21 cellular contexts compared by ENCODE assay signal in genomic region chr1:23249785-23250184, GRCh38. TPM values are rescaled to one million over a fixed set of nuclear protein-coding genes. Genes with fewer than 3 reads are reported as not detected.
A peak's percentile ranks its signal among the peaks of the same experiment; 100 is the strongest.
DNase-seq lines count a peak whose midpoint lies in the region; ATAC-seq, FAIRE-seq and TF ChIP-seq lines count a peak whose summit lies in the region.
"Had no signal": no experiment of that assay in that cellular context is flagged by ENCODE, and none has a peak within 500 bp of the region (broad histone marks: within the 10 kb centered on the region; RNA-seq: fewer than 3 reads in every experiment).

No MANE protein-coding gene starts in this region.

- POLR2A ChIA-PET in A673 (lab: Charles Lee; ENCODE audit: low non-redundant PET), result no interaction called here

- DNase-seq in A673 (ENCODE audit: low spot score), result peak; percentile 35
- DNase-seq in HT1080 (ENCODE audit: low read depth), result peak; percentile 23
- DNase-seq in fibroblast of pulmonary artery (ENCODE audit: low read depth), result peak; percentile 55
- no peak for DNase-seq in GM19239 (ENCODE audit: insufficient read length, low spot score)
- DNase-seq in GF-D8 (lab: John Stamatoyannopoulos, UW), result no peak
- DNase-seq in activated gamma-delta T cell treated with Interleukin-2 at 50 U/mL for 16 hours, result no peak
- DNase-seq: activated T-cell treated with anti-CD3 and anti-CD28 coated beads, Interleukin-2, amount 50 U/mL, for 48 hours; brain microvascular endothelial cell; CD8-positive, alpha-beta T cell; erythroblast; H9; left ventricle myocardium inferior; NCI-H1436 treated with DMSO at 0.1 percent for 48 hours; right cardiac atrium; stimulated activated CD4-positive, alpha-beta T cell treated with anti-CD3 and anti-CD28 coated beads, Interleukin-15, amount 100 ng/mL, for 24 hours; stimulated activated naive CD8-positive, alpha-beta T cell treated with anti-CD3 and anti-CD28 coated beads, Interleukin-15, Interleukin-2, amounts not matched to agents 100 U/mL and 50 U/mL, for 24 hours; T-helper 1 cell had no signal

- TF ChIP-seq CTCF in A673 (conservative IDR thresholded peaks at IDR 0.05; ENCODE audit: low read depth, low read length), result no peak
- TF ChIP-seq CTCF in fibroblast of pulmonary artery (IDR thresholded peaks at IDR 0.05; ENCODE audit: low read length, missing control alignments), result no peak

- CTCF ChIA-PET in A673 (lab: Charles Lee), result no interaction called here

- H3K36me3 ChIP-seq in A673 (ENCODE audit: insufficient read depth, low read length, poor library complexity, severe bottlenecking), result no peaks in the 10 kb centered on the region
- H3K36me3 ChIP-seq: brain microvascular endothelial cell, left ventricle myocardium inferior had no signal

- BruUV-seq in A673 (replicated peaks; lab: Mats Ljungman, UMichigan), result no TSS peak

- no peaks in the 10 kb centered on the region for H3K9me3 ChIP-seq in A673 (ENCODE audit: low read depth, low read length, poor library complexity, severe bottlenecking)
- H3K9me3 ChIP-seq: left ventricle myocardium inferior had no signal

- FAIRE-seq in GM19239 (lab: Jason Lieb, UNC), result no peak

- intact Hi-C loops in A673 (cut with micrococcal nuclease; ENCODE audit: unreplicated experiment), result no loop called here

- H3K27me3 ChIP-seq in A673 (replicated peaks; ENCODE audit: insufficient read depth, low read depth, low read length, poor library complexity), result no peaks in the 10 kb centered on the region
- H3K27me3 ChIP-seq: brain microvascular endothelial cell had no signal

- H3K27ac ChIP-seq in A673 (ENCODE audit: low read depth, low read length, poor library complexity, severe bottlenecking), result no peak overlapping the region
- H3K27ac ChIP-seq: brain microvascular endothelial cell, left ventricle myocardium inferior had no signal

- H3K4me1 ChIP-seq in A673 (ENCODE audit: insufficient read depth, low read length, poor library complexity, severe bottlenecking), result peaks cover 5% of the 10 kb centered on the region
- H3K4me1 ChIP-seq: left ventricle myocardium inferior had no signal

- no peak; the same call in 2 of the 3 replicates for ATAC-seq in SK-N-SH treated with all-trans-retinoic acid at 6 μM for 48 hours
- no peak for ATAC-seq in GM19452 (IDR thresholded peaks at IDR 0.05; ENCODE audit: unreplicated experiment)
- ATAC-seq: CD8-positive, alpha-beta T cell; right cardiac atrium; stimulated activated naive CD8-positive, alpha-beta T cell treated with anti-CD3 and anti-CD28 coated beads, Interleukin-15, Interleukin-2, amounts not matched to agents 100 U/mL and 50 U/mL, for 24 hours; WTC11 had no signal

- H3K4me3 ChIP-seq in A673 (ENCODE audit: low read depth, low read length, poor library complexity, severe bottlenecking), result no peak overlapping the region
- H3K4me3 ChIP-seq in fibroblast of pulmonary artery (replicated peaks; ENCODE audit: low read depth, low read length), result no peak overlapping the region
- H3K4me3 ChIP-seq: left ventricle myocardium inferior had no signal

TF ChIP-seq in SK-N-SH treated with all-trans-retinoic acid at 6 μM for 48 hours, 23 proteins besides CTCF, POLR2A, EP300 and RAD21:
- TF ChIP-seq ISL1 (CRISPR knock-in tag; IDR thresholded peaks at IDR 0.05), result 0 out of 2 replicates have a peak, but pooled peaks have one; percentile 27
- TF ChIP-seq CSRNP3 (CRISPR knock-in tag; IDR thresholded peaks at IDR 0.05), result no peak

RNA-seq across cellular contexts. Expression of gene HTR1D, which starts 32.5 kb away (rescaled TPM):
- total RNA-seq in A673 (2021), result 0.13 and 0.20 TPM in 2 replicates
- total RNA-seq in HT1080 (2014; rRNA removed; shearing (Covaris generic)), result 5.3 and 9.1 TPM in 2 replicates
- 21.9 and 22.1 TPM in 2 replicates for polyA plus RNA-seq in HT1080 (2015; cell fraction: cytosol; rRNA removed)
- polyA plus RNA-seq in HT1080 (2015; cell fraction: nucleus; rRNA removed), result 19.4 and 21.2 TPM in 2 replicates
- total RNA-seq: CD8-positive, alpha-beta T cell; LHCN-M2; right cardiac atrium had no signal

Comparison
In these comparisons a context has a peak if more than half of its experiments do, and no peak if none do; other contexts are left out.
1. DNase-seq: peak in A673 (single experiment), HT1080 (single experiment) and fibroblast of pulmonary artery (single experiment); none in GM19239 (single experiment), GF-D8 (single experiment) and activated gamma-delta T cell treated with Interleukin-2 at 50 U/mL for 16 hours (single experiment).